ENCODE assay signal across 20 cellular contexts in genomic region chr9:81456431-81456970, GRCh38.
A peak's percentile ranks its signal among the peaks of the same experiment; 100 is the strongest.
DNase-seq lines count a peak whose midpoint lies in the region; ATAC-seq, FAIRE-seq and TF ChIP-seq lines count a peak whose summit lies in the region.
"Had no signal": no experiment of that assay in that cellular context is flagged by ENCODE, and none has a peak within 500 bp of the region (broad histone marks: within the 10 kb centered on the region; RNA-seq: fewer than 3 reads in every experiment).

No MANE protein-coding gene starts in this region.

- no peak for TF ChIP-seq CTCF in astrocyte (IDR thresholded peaks at IDR 0.05; ENCODE audit: insufficient read depth, low read depth, low read length)

- H2BK5ac ChIP-seq in mesenchymal stem cell (ENCODE audit: low read depth, low read length, poor library complexity, severe bottlenecking): no peak overlapping the region
- no peak overlapping the region for H2BK5ac ChIP-seq in mesendoderm (ENCODE audit: low read length)

- H3K4ac ChIP-seq in mesenchymal stem cell (ENCODE audit: low read depth in 1 of 2, low read length in 2 of 2): no peak overlapping the region
- no peak overlapping the region for H3K4ac ChIP-seq in mesendoderm (ENCODE audit: low read depth, low read length)

- H2AFZ ChIP-seq in astrocyte (ENCODE audit: low read depth, low read length) (no peak overlapping the region), mesenchymal stem cell (ENCODE audit: low read depth, low read length) (no peak overlapping the region)

- H3K36me3 ChIP-seq in astrocyte (ENCODE audit: insufficient read depth, low read length): no peaks in the 10 kb centered on the region
- H3K36me3 ChIP-seq in mesenchymal stem cell (ENCODE audit: control insufficient read depth in 1 of 2, insufficient read depth in 2 of 2, low read depth in 1 of 2, low read length in 2 of 2): no peaks in the 10 kb centered on the region
- no peaks in the 10 kb centered on the region for H3K36me3 ChIP-seq in mesendoderm (ENCODE audit: control insufficient read depth, insufficient read depth, low read length)

- 9% methylated on average over 1 of the region's 2 CpGs for WGBS in mesenchymal stem cell
- no CpG with 5 or more reads among the region's 2 CpGs for WGBS in mesendoderm (ENCODE audit: extremely low coverage, insufficient coverage, low lambda C conversion rate)

- H3K18ac ChIP-seq in mesenchymal stem cell (ENCODE audit: low read depth in 1 of 2, low read length in 2 of 2): no peak overlapping the region
- H3K18ac ChIP-seq in mesendoderm (ENCODE audit: low read length): no peak overlapping the region

- no peak overlapping the region for H4K91ac ChIP-seq in mesenchymal stem cell (ENCODE audit: low read length)

- no peaks in the 10 kb centered on the region for H4K20me1 ChIP-seq in astrocyte (ENCODE audit: insufficient read depth, low read length)

- no peak overlapping the region for H2BK12ac ChIP-seq in mesenchymal stem cell (ENCODE audit: low read length in 2 of 2)

- no peak overlapping the region for H3K27ac ChIP-seq in astrocyte (ENCODE audit: low read depth, low read length)
- H3K27ac ChIP-seq in mesenchymal stem cell (ENCODE audit: low read length, poor library complexity, severe bottlenecking): no peak overlapping the region
- H3K27ac ChIP-seq in mesendoderm (ENCODE audit: low read depth, low read length): no peak overlapping the region

- H4K5ac ChIP-seq in mesendoderm (ENCODE audit: low read length): no peak overlapping the region

- DNase-seq in ELR (ENCODE audit: low read depth): peak; percentile 71
- peak; percentile 2 for DNase-seq in NCI-H1092 (lab: John Stamatoyannopoulos, UW)
- DNase-seq in astrocyte (ENCODE audit: low read depth): peak; percentile 89
- peak; percentile 14 for DNase-seq in mesenchymal stem cell
- no peak for DNase-seq in mesendoderm
- DNase-seq in left cardiac atrium: no peak
- no peak for DNase-seq in activated CD8-positive, alpha-beta memory T cell treated with anti-CD3 and anti-CD28 coated beads, Interleukin-2, amount 50 U/mL, for 4 hours
- no peak for DNase-seq in NCI-H774 (lab: John Stamatoyannopoulos, UW)
- DNase-seq: activated CD4-positive, alpha-beta T cell treated with anti-CD3 and anti-CD28 coated beads for 4 hours; activated naive CD4-positive, alpha-beta T cell treated with anti-CD3 and anti-CD28 coated beads, Interleukin-2, amount 10 ng/mL, durations not matched to agents 7 days and 5 days; C1 segment of cervical spinal cord; DMS53; effector CD4-positive, alpha-beta T cell; left ventricle myocardium superior; MM.1S; NCI-H2081 treated with DMSO at 0.1 percent for 48 hours; stimulated activated naive CD4-positive, alpha-beta T cell had no signal

- no peak overlapping the region for H3K4me3 ChIP-seq in astrocyte (ENCODE audit: insufficient read depth, low read depth, low read length)
- H3K4me3 ChIP-seq in mesenchymal stem cell (ENCODE audit: insufficient read depth in 1 of 2, low read depth in 1 of 2, low read length in 2 of 2): no peak overlapping the region
- H3K4me3 ChIP-seq in mesendoderm (ENCODE audit: low read length): no peak overlapping the region

- intact Hi-C loops in left cardiac atrium (cut with DNase I): no loop called here

- H3K36me3 Mint-ChIP-seq in astrocyte (ENCODE audit: low read depth, unreplicated experiment): peaks cover 2% of the 10 kb centered on the region
- H3K36me3 Mint-ChIP-seq: activated naive CD4-positive, alpha-beta T cell treated with anti-CD3 and anti-CD28 coated beads, Interleukin-2, amount 10 ng/mL, durations not matched to agents 7 days and 5 days; type B pancreatic cell had no signal

- ATAC-seq in left cardiac atrium: no peak
- ATAC-seq: left ventricle myocardium superior had no signal

- H3K4me2 ChIP-seq in astrocyte (ENCODE audit: low read length) (peak overlapping the region; percentile 56), mesenchymal stem cell (ENCODE audit: low read length, poor library complexity, severe bottlenecking) (no peak overlapping the region), mesendoderm (ENCODE audit: low read length) (no peak overlapping the region)

- no peak overlapping the region for H3K27ac Mint-ChIP-seq in astrocyte (ENCODE audit: unreplicated experiment)
- H3K27ac Mint-ChIP-seq: activated naive CD4-positive, alpha-beta T cell treated with anti-CD3 and anti-CD28 coated beads, Interleukin-2, amount 10 ng/mL, durations not matched to agents 7 days and 5 days; progenitor cell of endocrine pancreas; type B pancreatic cell had no signal

- no peak overlapping the region for H2AK5ac ChIP-seq in mesenchymal stem cell (ENCODE audit: low read length, severe bottlenecking)
- H2AK5ac ChIP-seq in mesendoderm (ENCODE audit: low read length): no peak overlapping the region

- H3K23ac ChIP-seq in mesenchymal stem cell (ENCODE audit: low read length in 2 of 2) (no peak overlapping the region), mesendoderm (ENCODE audit: low read length) (no peak overlapping the region)

- no peaks in the 10 kb centered on the region for H3K79me2 ChIP-seq in astrocyte (ENCODE audit: insufficient read depth, low read length)
- no peaks in the 10 kb centered on the region for H3K79me2 ChIP-seq in mesendoderm (ENCODE audit: control insufficient read depth, insufficient read depth, low read length)

- no peaks in the 10 kb centered on the region for H3K9me3 ChIP-seq in astrocyte (ENCODE audit: insufficient read depth, low read depth, low read length)
- no peaks in the 10 kb centered on the region for H3K9me3 ChIP-seq in mesenchymal stem cell (ENCODE audit: control insufficient read depth, low read length)

- H4K8ac ChIP-seq in mesenchymal stem cell (ENCODE audit: low read length): no peak overlapping the region
- H4K8ac ChIP-seq in mesendoderm (ENCODE audit: low read depth, low read length): no peak overlapping the region

- no peak overlapping the region for H3K14ac ChIP-seq in mesenchymal stem cell (ENCODE audit: low read length in 2 of 2)

- FAIRE-seq in astrocyte (lab: Jason Lieb, UNC): no peak
- FAIRE-seq: GM19239 had no signal

- H3K27me3 Mint-ChIP-seq in astrocyte (ENCODE audit: low read depth, unreplicated experiment): no peaks in the 10 kb centered on the region
- H3K27me3 Mint-ChIP-seq: activated naive CD4-positive, alpha-beta T cell treated with anti-CD3 and anti-CD28 coated beads, Interleukin-2, amount 10 ng/mL, durations not matched to agents 7 days and 5 days had no signal

- no peaks in the 10 kb centered on the region for H3K79me1 ChIP-seq in mesenchymal stem cell (replicated peaks; ENCODE audit: low read length, poor library complexity, severe bottlenecking)
- H3K79me1 ChIP-seq in mesendoderm (ENCODE audit: low read length): no peaks in the 10 kb centered on the region

- peaks cover 14% of the 10 kb centered on the region for H3K4me1 ChIP-seq in astrocyte (ENCODE audit: insufficient read depth, low read length)
- no peaks in the 10 kb centered on the region for H3K4me1 ChIP-seq in mesenchymal stem cell (ENCODE audit: control insufficient read depth, insufficient read depth, low read depth, low read length)
- H3K4me1 ChIP-seq in mesendoderm (ENCODE audit: control insufficient read depth, low read depth, low read length): no peaks in the 10 kb centered on the region

- no peak overlapping the region for H3K56ac ChIP-seq in mesendoderm (ENCODE audit: low read length)

- no peak overlapping the region for H2BK15ac ChIP-seq in mesenchymal stem cell (ENCODE audit: low read depth, poor library complexity, severe bottlenecking)
- no peak overlapping the region for H2BK15ac ChIP-seq in mesendoderm (replicated peaks; ENCODE audit: low read depth)

- H2BK120ac ChIP-seq in mesenchymal stem cell (ENCODE audit: low read depth, low read length) (no peak overlapping the region), mesendoderm (ENCODE audit: low read depth, low read length) (no peak overlapping the region)

- no peaks in the 10 kb centered on the region for H3K9me3 Mint-ChIP-seq in astrocyte (ENCODE audit: unreplicated experiment)

- H3K4me3 Mint-ChIP-seq in astrocyte (ENCODE audit: unreplicated experiment): no peak overlapping the region
- H3K4me3 Mint-ChIP-seq: activated naive CD4-positive, alpha-beta T cell treated with anti-CD3 and anti-CD28 coated beads, Interleukin-2, amount 10 ng/mL, durations not matched to agents 7 days and 5 days; type B pancreatic cell had no signal

- H3K9ac ChIP-seq in astrocyte (ENCODE audit: low read length) (no peak overlapping the region), mesenchymal stem cell (ENCODE audit: low read length) (no peak overlapping the region), mesendoderm (ENCODE audit: low read length) (no peak overlapping the region)

- H3K4me1 Mint-ChIP-seq in astrocyte (ENCODE audit: low read depth, unreplicated experiment): peaks cover 10% of the 10 kb centered on the region
- H3K4me1 Mint-ChIP-seq: activated naive CD4-positive, alpha-beta T cell treated with anti-CD3 and anti-CD28 coated beads, Interleukin-2, amount 10 ng/mL, durations not matched to agents 7 days and 5 days had no signal

- no peaks in the 10 kb centered on the region for H3K27me3 ChIP-seq in astrocyte (ENCODE audit: insufficient read depth, low read length)
- H3K27me3 ChIP-seq in mesenchymal stem cell (ENCODE audit: control insufficient read depth in 1 of 2, insufficient read depth in 1 of 2, low read length in 2 of 2): no peaks in the 10 kb centered on the region
- no peaks in the 10 kb centered on the region for H3K27me3 ChIP-seq in mesendoderm (ENCODE audit: insufficient read depth, low read length, poor library complexity)

Comparison
In these comparisons a context has a peak if more than half of its experiments do, and no peak if none do; other contexts are left out.
1. DNase-seq: peak in ELR (single experiment), NCI-H1092 (single experiment), astrocyte (single experiment) and mesenchymal stem cell (single experiment); none in mesendoderm (single experiment), left cardiac atrium (single experiment), activated CD8-positive, alpha-beta memory T cell treated with anti-CD3 and anti-CD28 coated beads, Interleukin-2, amount 50 U/mL, for 4 hours (single experiment) and NCI-H774 (single experiment).